Comparison of ENCODE assay signal across 8 cellular contexts in the genomic region with DNA sequence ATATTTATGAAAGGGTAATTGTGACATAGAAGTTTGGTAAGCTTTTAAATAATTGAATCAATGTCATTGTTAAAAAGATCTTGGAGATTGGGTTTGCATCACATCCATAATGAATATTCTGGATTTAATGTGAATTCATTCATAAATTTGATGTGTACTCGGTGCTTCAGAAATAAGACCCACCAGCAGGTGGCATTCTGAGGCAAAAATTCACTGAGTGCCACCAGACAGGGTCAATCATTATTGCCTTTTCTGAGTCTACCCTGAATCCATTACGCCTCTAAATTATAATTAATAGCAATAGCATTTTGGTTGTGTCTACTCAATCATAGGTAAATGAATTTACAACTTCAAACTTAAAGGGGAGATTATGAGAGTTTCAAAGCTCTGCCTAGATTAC. TPM values are rescaled to one million over a fixed set of nuclear protein-coding genes. Genes with fewer than 3 reads are reported as not detected.
DNase-seq lines count a peak whose midpoint lies in the region; ATAC-seq and TF ChIP-seq lines count a peak whose summit lies in the region.

No MANE protein-coding gene starts in this region.

- peaks cover 13% of the 10 kb centered on the region for H3K27me3 Mint-ChIP-seq in stimulated activated naive CD8-positive, alpha-beta T cell treated with anti-CD3 and anti-CD28 coated beads, Interleukin-15, amount 100 ng/mL, for 72 hours

- no peak for ATAC-seq in aorta (ENCODE audit: low FRiP score)
- ATAC-seq in HG03439 (IDR thresholded peaks at IDR 0.05; ENCODE audit: unreplicated experiment): no peak
- ATAC-seq in GM21526 (IDR thresholded peaks at IDR 0.05; ENCODE audit: low FRiP score, unreplicated experiment): no peak
- ATAC-seq in stimulated activated naive CD8-positive, alpha-beta T cell treated with anti-CD3 and anti-CD28 coated beads, Interleukin-15, amount 100 ng/mL, for 72 hours: no peak

- H3K4me3 ChIP-seq in A673 (ENCODE audit: low read depth, low read length, poor library complexity, severe bottlenecking): no peak overlapping the region
- no peak overlapping the region for H3K4me3 ChIP-seq in GM12865 (ENCODE audit: low read depth, low read length)
- no peak overlapping the region for H3K4me3 ChIP-seq in OCI-LY1 (ENCODE audit: low read depth, low read length, poor library complexity, severe bottlenecking)
- no peak overlapping the region for H3K4me3 ChIP-seq in fibroblast of mammary gland (ENCODE audit: control insufficient read depth, low read depth, low read length)
- H3K4me3 ChIP-seq in aorta (ENCODE audit: low read length in 2 of 2): no peak overlapping the region

- CTCF ChIA-PET in A673 (lab: Charles Lee): no interaction called here

- no TSS peak for BruUV-seq in A673 (replicated peaks; lab: Mats Ljungman, UMichigan)

- DNase-seq in A673 (ENCODE audit: low spot score): peak; percentile 3
- DNase-seq in GM12865 (ENCODE audit: low read depth): peak; percentile 12
- DNase-seq in fibroblast of mammary gland (ENCODE audit: low read depth): peak; percentile 1
- DNase-seq in aorta: no peak
- no peak for DNase-seq in stimulated activated naive CD8-positive, alpha-beta T cell treated with anti-CD3 and anti-CD28 coated beads, Interleukin-15, amount 100 ng/mL, for 72 hours

- no peaks in the 10 kb centered on the region for H3K9me2 ChIP-seq in OCI-LY1 (ENCODE audit: low read depth, low read length)

- H4K20me1 ChIP-seq in OCI-LY1 (ENCODE audit: insufficient read depth, low read length): no peaks in the 10 kb centered on the region

- H3K36me3 ChIP-seq in A673 (ENCODE audit: insufficient read depth, low read length, poor library complexity, severe bottlenecking) (no peaks in the 10 kb centered on the region), OCI-LY1 (ENCODE audit: insufficient read depth, low read length) (no peaks in the 10 kb centered on the region), aorta (ENCODE audit: control insufficient read depth in 1 of 2, insufficient read depth in 2 of 2, low read length in 1 of 2) (no peaks in the 10 kb centered on the region)

- H3K27ac ChIP-seq in A673 (ENCODE audit: low read depth, low read length, poor library complexity, severe bottlenecking): no peak overlapping the region
- no peak overlapping the region for H3K27ac ChIP-seq in OCI-LY1 (ENCODE audit: low read depth, low read length, poor library complexity, severe bottlenecking)
- H3K27ac ChIP-seq in aorta (ENCODE audit: low read depth in 1 of 2, low read length in 2 of 2): no peak overlapping the region

- TF ChIP-seq CTCF in A673 (conservative IDR thresholded peaks at IDR 0.05; ENCODE audit: low read depth, low read length): peak; percentile 54
- peak; percentile 27 for TF ChIP-seq CTCF in GM12865 (IDR thresholded peaks at IDR 0.05; ENCODE audit: insufficient read depth, low read depth, low read length, missing control alignments)
- TF ChIP-seq CTCF in OCI-LY1 (IDR thresholded peaks at IDR 0.05; ENCODE audit: low read length): peak; percentile 54; the same call in 1 of the 2 replicates
- peak; percentile 38 for TF ChIP-seq CTCF in fibroblast of mammary gland (conservative IDR thresholded peaks at IDR 0.05; ENCODE audit: control insufficient read depth, insufficient read depth, low read depth, low read length)

- POLR2A ChIA-PET in A673 (lab: Charles Lee; ENCODE audit: low non-redundant PET): no interaction called here

- no peaks in the 10 kb centered on the region for H3K9me3 ChIP-seq in A673 (ENCODE audit: low read depth, low read length, poor library complexity, severe bottlenecking)
- no peaks in the 10 kb centered on the region for H3K9me3 ChIP-seq in OCI-LY1 (ENCODE audit: low read length)
- no peaks in the 10 kb centered on the region for H3K9me3 ChIP-seq in aorta (ENCODE audit: control insufficient read depth, low read length)

- no peak overlapping the region for H3K9ac ChIP-seq in OCI-LY1 (ENCODE audit: low read length)

- peaks cover 0 to 6% of the 10 kb centered on the region in 2 donors for H3K9me3 Mint-ChIP-seq in stimulated activated naive CD8-positive, alpha-beta T cell treated with anti-CD3 and anti-CD28 coated beads, Interleukin-15, amount 100 ng/mL, for 72 hours

- no peaks in the 10 kb centered on the region for H3K4me1 Mint-ChIP-seq in stimulated activated naive CD8-positive, alpha-beta T cell treated with anti-CD3 and anti-CD28 coated beads, Interleukin-15, amount 100 ng/mL, for 72 hours

- intact Hi-C loops in A673 (cut with micrococcal nuclease; ENCODE audit: unreplicated experiment) (no loop called here), aorta (cut with DNase I) (no loop called here)

- peaks cover 30% of the 10 kb centered on the region for H3K27me3 ChIP-seq in A673 (replicated peaks; ENCODE audit: insufficient read depth, low read depth, low read length, poor library complexity)
- H3K27me3 ChIP-seq in OCI-LY1 (ENCODE audit: insufficient read depth, low read length): no peaks in the 10 kb centered on the region
- no peaks in the 10 kb centered on the region for H3K27me3 ChIP-seq in aorta (ENCODE audit: control insufficient read depth in 1 of 2, insufficient read depth in 2 of 2, low read length in 1 of 2)

- H3K27ac Mint-ChIP-seq in stimulated activated naive CD8-positive, alpha-beta T cell treated with anti-CD3 and anti-CD28 coated beads, Interleukin-15, amount 100 ng/mL, for 72 hours: no peak overlapping the region

- 66 to 78% methylated on average over 2 of the region's 2 CpGs for WGBS in aorta, 2 donors

- no peak overlapping the region for H3K4me2 ChIP-seq in OCI-LY1 (ENCODE audit: low read length)

- no peaks in the 10 kb centered on the region for H3K4me1 ChIP-seq in A673 (ENCODE audit: insufficient read depth, low read length, poor library complexity, severe bottlenecking)
- no peaks in the 10 kb centered on the region for H3K4me1 ChIP-seq in OCI-LY1 (ENCODE audit: insufficient read depth, low read length, severe bottlenecking)
- no peaks in the 10 kb centered on the region for H3K4me1 ChIP-seq in aorta (ENCODE audit: control insufficient read depth in 1 of 2, insufficient read depth in 2 of 2, low read length in 2 of 2)

- no peaks in the 10 kb centered on the region for H3K79me2 ChIP-seq in OCI-LY1 (ENCODE audit: insufficient read depth, low read length)

- no peak overlapping the region for H2AFZ ChIP-seq in OCI-LY1 (ENCODE audit: low read length)

- H3F3A ChIP-seq in OCI-LY1 (ENCODE audit: insufficient read depth, low read length): no peaks in the 10 kb centered on the region

- H3K4me3 Mint-ChIP-seq in stimulated activated naive CD8-positive, alpha-beta T cell treated with anti-CD3 and anti-CD28 coated beads, Interleukin-15, amount 100 ng/mL, for 72 hours: no peak overlapping the region

RNA-seq across cellular contexts. Expression of a gene that starts 1.0 kb away (rescaled TPM):
- not detected in 2 replicates for total RNA-seq in A673 (2021)
- not detected for total RNA-seq in aorta
- not detected for polyA plus RNA-seq in aorta

Comparison
In these comparisons a context has a peak if more than half of its experiments do, and no peak if none do; other contexts are left out.
1. DNase-seq: peak in A673 (single experiment), GM12865 (single experiment) and fibroblast of mammary gland (single experiment); none in aorta (0 of 2) and stimulated activated naive CD8-positive, alpha-beta T cell treated with anti-CD3 and anti-CD28 coated beads, Interleukin-15, amount 100 ng/mL, for 72 hours (0 of 2).
2. Peak in every context shown above with its lines, with median percentiles within 50 percentile points of each other: CTCF ChIP-seq.